Comparison of ENCODE assay signal across 26 cellular contexts in the genomic region with DNA sequence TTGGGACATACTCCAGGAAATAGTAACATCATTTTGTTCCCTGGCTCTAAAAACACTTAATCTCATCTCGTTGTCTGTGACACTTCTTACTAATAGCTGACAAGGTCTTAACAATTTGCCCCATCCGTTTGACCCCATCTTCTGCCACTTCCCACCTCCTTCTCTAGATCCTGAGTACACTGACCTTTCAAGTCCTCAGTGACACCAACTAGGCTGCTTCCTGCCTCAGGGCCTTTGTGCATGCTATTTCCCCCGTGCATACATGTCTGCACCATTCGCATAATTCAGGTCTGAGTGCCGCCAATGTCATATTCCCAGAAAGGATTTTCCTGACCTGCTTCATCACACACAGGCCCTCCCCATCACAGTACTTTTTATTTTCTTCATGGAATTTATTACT.
A peak's percentile ranks its signal among the peaks of the same experiment; 100 is the strongest.
DNase-seq lines count a peak whose midpoint lies in the region; ATAC-seq, FAIRE-seq and TF ChIP-seq lines count a peak whose summit lies in the region.
"Had no signal": no experiment of that assay in that cellular context is flagged by ENCODE, and none has a peak within 500 bp of the region (broad histone marks: within the 10 kb centered on the region; RNA-seq: fewer than 3 reads in every experiment).

No MANE protein-coding gene starts in this region.

- H3K27me3 ChIP-seq in right atrium auricular region (no peaks in the 10 kb centered on the region), OCI-LY3 (ENCODE audit: low read depth, low read length) (no peaks in the 10 kb centered on the region), iPS-20b (ENCODE audit: insufficient read depth, low read length) (peaks cover 4% of the 10 kb centered on the region; the same call in 1 of the 2 replicates), BE2C (peaks cover 73% of the 10 kb centered on the region)

- H3K27ac ChIP-seq in right atrium auricular region (no peak overlapping the region), OCI-LY3 (ENCODE audit: low read length) (peak overlapping the region; percentile 50), iPS-20b (ENCODE audit: low read length) (peak overlapping the region; percentile 21)
- H3K27ac ChIP-seq: C4-2B, PC-9 had no signal

- no peak for ATAC-seq in Right ventricle myocardium superior (ENCODE audit: poor library complexity)
- ATAC-seq: HepG2, Right ventricle myocardium inferior had no signal

- no peak overlapping the region for H3K4me3 ChIP-seq in right atrium auricular region
- peak overlapping the region; percentile 46 for H3K4me3 ChIP-seq in OCI-LY3 (ENCODE audit: low read length)
- no peak overlapping the region for H3K4me3 ChIP-seq in iPS-20b (ENCODE audit: low read length)
- H3K4me3 ChIP-seq in BE2C (ENCODE audit: low read depth, low read length) = no peak overlapping the region
- H3K4me3 ChIP-seq: PC-9 had no signal

- no peak overlapping the region for H3K27ac Mint-ChIP-seq in type B pancreatic cell
- H3K27ac Mint-ChIP-seq: HFFc6 had no signal

- peak overlapping the region; percentile 50 for H3K9ac ChIP-seq in OCI-LY3 (ENCODE audit: low read length)
- H3K9ac ChIP-seq in iPS-20b (ENCODE audit: low read depth, low read length) = no peak overlapping the region

- FAIRE-seq in urothelium cell line (lab: Jason Lieb, UNC) = no peak
- FAIRE-seq: HepG2 had no signal

- no peak overlapping the region for H3K4me3 Mint-ChIP-seq in type B pancreatic cell
- H3K4me3 Mint-ChIP-seq: CD8-positive, alpha-beta memory T cell; HFFc6 had no signal

- no peaks in the 10 kb centered on the region for H3K36me3 ChIP-seq in right atrium auricular region
- H3K36me3 ChIP-seq in OCI-LY3 (replicated peaks; ENCODE audit: low read depth, low read length) = no peaks in the 10 kb centered on the region
- H3K36me3 ChIP-seq in iPS-20b (ENCODE audit: insufficient read depth, low read depth, low read length) = no peaks in the 10 kb centered on the region
- H3K36me3 ChIP-seq in BE2C = no peaks in the 10 kb centered on the region

- peak overlapping the region; percentile 55 for H3K4me2 ChIP-seq in OCI-LY3 (ENCODE audit: low read length)
- H3K4me2 ChIP-seq: PC-9 had no signal

- no peak overlapping the region for H2AFZ ChIP-seq in OCI-LY3 (ENCODE audit: low read depth, low read length)
- H2AFZ ChIP-seq: PC-9 had no signal

- DNase-seq in right atrium auricular region (ENCODE audit: low spot score) (peak; percentile 13), Right ventricle myocardium superior (no peak), type B pancreatic cell (ENCODE audit: extremely low spot score, unreplicated experiment) (peak; percentile 3), MV-4-11 (lab: John Stamatoyannopoulos, UW) (no peak), BE2C (no peak), urothelium cell line (ENCODE audit: low spot score) (no peak)
- DNase-seq: CD8-positive, alpha-beta memory T cell; DMS153; DND-41; H9; HFFc6; Karpas-422; NCI-H1092 treated with DMSO at 0.1 percent for 48 hours; NCI-H1436; NCI-H187 treated with DMSO at 0.1 percent for 48 hours; NCI-H446; NCI-H526; NCI-H82; NK-92 treated with Interleukin-12 subunit alpha and Interleukin-12 subunit beta, amount 100 ng/mL, for 24 hours; PC-9; T-helper 1 cell had no signal

- no peaks in the 10 kb centered on the region for H3K4me1 ChIP-seq in right atrium auricular region
- H3K4me1 ChIP-seq in OCI-LY3 (ENCODE audit: low read length) = peaks cover 71% of the 10 kb centered on the region
- H3K4me1 ChIP-seq in iPS-20b (ENCODE audit: insufficient read depth, low read length) = peaks cover 26% of the 10 kb centered on the region
- no peaks in the 10 kb centered on the region for H3K4me1 ChIP-seq in BE2C

- no peaks in the 10 kb centered on the region for H3K9me3 Mint-ChIP-seq in type B pancreatic cell
- H3K9me3 Mint-ChIP-seq: CD8-positive, alpha-beta memory T cell; HFFc6 had no signal

- H3K27me3 Mint-ChIP-seq in type B pancreatic cell = peaks cover 60% of the 10 kb centered on the region

- TF ChIP-seq CTCF in right atrium auricular region (IDR thresholded peaks at IDR 0.05) = no peak
- TF ChIP-seq CTCF in OCI-LY3 (IDR thresholded peaks at IDR 0.05; ENCODE audit: low read depth, low read length) = no peak
- no peak for TF ChIP-seq CTCF in type B pancreatic cell (conservative IDR thresholded peaks at IDR 0.05)
- TF ChIP-seq CTCF in BE2C (IDR thresholded peaks at IDR 0.05; ENCODE audit: low read depth, low read length) = no peak

- no peaks in the 10 kb centered on the region for H3K36me3 Mint-ChIP-seq in type B pancreatic cell
- H3K36me3 Mint-ChIP-seq: CD8-positive, alpha-beta memory T cell had no signal

- H3K4me1 Mint-ChIP-seq in type B pancreatic cell (ENCODE audit: unreplicated experiment) = peaks cover 4% of the 10 kb centered on the region

- no peaks in the 10 kb centered on the region for H3K79me2 ChIP-seq in OCI-LY3 (ENCODE audit: low read length)

- H4K20me1 ChIP-seq in OCI-LY3 (ENCODE audit: insufficient read depth, low read length) = no peaks in the 10 kb centered on the region

- intact Hi-C loops in Right ventricle myocardium superior (cut with DNase I) = no loop called here

- H3K9me3 ChIP-seq in right atrium auricular region (no peaks in the 10 kb centered on the region), OCI-LY3 (ENCODE audit: insufficient read depth, low read length) (no peaks in the 10 kb centered on the region), iPS-20b (ENCODE audit: insufficient read depth, low read depth, low read length) (no peaks in the 10 kb centered on the region), BE2C (no peaks in the 10 kb centered on the region)

Comparison
In these comparisons a context has a peak if more than half of its experiments do, and no peak if none do; other contexts are left out.
1. DNase-seq: peak in right atrium auricular region (single experiment) and type B pancreatic cell (single experiment); none in Right ventricle myocardium superior (single experiment), MV-4-11 (single experiment), BE2C (single experiment) and urothelium cell line (single experiment).
2. H3K27ac ChIP-seq: peak in OCI-LY3 (single experiment) and iPS-20b (single experiment); none in right atrium auricular region (0 of 2).